1 cellular context compared by ENCODE assay signal in the genomic region with DNA sequence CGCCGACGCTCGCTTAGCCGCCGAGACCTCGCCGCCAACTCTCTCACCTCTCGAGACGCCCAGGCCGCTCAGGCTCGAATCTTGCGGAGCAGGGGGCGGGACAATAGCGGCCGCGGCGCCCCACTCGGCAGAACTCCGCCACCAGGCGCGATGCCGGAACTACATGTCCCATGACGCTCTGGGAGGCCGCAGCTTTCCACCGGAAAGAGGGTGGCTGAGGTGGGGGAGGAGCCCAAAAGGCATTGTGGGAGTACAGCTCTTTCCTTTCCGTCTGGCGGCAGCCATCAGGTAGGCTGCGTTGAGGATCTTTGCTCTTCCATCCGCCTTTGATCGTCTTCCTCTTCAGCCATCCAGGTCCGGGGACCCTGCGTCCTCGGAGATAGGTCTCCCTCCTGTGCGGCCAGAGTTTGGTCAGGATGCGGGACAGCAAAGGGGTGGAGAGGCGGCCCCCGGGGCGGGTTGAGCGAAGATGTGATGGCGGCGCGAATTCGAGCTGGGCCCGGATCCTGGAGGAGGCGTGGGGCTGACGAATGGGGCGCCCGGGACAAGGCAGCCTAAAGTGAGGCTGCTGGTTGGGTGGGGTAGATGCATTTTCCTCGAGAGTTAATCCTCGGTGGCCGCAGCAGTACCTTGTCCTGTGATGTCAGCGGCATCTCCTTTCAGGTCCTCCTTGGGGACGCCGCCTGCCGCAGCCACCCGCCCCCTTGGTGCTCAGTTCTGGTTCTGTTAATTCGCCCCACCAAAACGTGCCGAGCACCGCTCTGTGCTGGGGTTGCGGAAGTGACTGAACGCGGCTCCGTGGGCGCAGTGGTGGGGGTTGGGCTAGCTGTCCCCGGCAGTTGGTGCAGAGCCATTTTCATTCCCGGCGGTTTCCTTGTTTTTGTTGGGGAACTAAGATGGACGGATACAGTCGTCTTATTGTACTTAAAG.
TF ChIP-seq lines count a peak whose summit lies in the region.

A gene (minus strand): TSS at position 105 of the 930 bp plus-strand sequence. CDS start 6,086 bp downstream, outside the sequence.
A gene (plus strand): TSS at position 247 of the 930 bp plus-strand sequence. CDS start 728 bp downstream, outside the sequence.

TF ChIP-seq in HCT116, 20 proteins besides CTCF, POLR2A, EP300 and RAD21 (continued from another document):
- TF ChIP-seq, protein P1, sequence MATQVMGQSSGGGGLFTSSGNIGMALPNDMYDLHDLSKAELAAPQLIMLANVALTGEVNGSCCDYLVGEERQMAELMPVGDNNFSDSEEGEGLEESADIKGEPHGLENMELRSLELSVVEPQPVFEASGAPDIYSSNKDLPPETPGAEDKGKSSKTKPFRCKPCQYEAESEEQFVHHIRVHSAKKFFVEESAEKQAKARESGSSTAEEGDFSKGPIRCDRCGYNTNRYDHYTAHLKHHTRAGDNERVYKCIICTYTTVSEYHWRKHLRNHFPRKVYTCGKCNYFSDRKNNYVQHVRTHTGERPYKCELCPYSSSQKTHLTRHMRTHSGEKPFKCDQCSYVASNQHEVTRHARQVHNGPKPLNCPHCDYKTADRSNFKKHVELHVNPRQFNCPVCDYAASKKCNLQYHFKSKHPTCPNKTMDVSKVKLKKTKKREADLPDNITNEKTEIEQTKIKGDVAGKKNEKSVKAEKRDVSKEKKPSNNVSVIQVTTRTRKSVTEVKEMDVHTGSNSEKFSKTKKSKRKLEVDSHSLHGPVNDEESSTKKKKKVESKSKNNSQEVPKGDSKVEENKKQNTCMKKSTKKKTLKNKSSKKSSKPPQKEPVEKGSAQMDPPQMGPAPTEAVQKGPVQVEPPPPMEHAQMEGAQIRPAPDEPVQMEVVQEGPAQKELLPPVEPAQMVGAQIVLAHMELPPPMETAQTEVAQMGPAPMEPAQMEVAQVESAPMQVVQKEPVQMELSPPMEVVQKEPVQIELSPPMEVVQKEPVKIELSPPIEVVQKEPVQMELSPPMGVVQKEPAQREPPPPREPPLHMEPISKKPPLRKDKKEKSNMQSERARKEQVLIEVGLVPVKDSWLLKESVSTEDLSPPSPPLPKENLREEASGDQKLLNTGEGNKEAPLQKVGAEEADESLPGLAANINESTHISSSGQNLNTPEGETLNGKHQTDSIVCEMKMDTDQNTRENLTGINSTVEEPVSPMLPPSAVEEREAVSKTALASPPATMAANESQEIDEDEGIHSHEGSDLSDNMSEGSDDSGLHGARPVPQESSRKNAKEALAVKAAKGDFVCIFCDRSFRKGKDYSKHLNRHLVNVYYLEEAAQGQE (IDR thresholded peaks at IDR 0.05; ENCODE audit: low read depth), result no peak
- TF ChIP-seq SP1 (IDR thresholded peaks at IDR 0.05; ENCODE audit: low read depth) (peak; percentile 80), JUND (IDR thresholded peaks at IDR 0.05) (no peak), YY1 (IDR thresholded peaks at IDR 0.05; ENCODE audit: extremely low read depth, insufficient replicate concordance, low read depth, low read length) (peak; percentile 90), CBX3 (IDR thresholded peaks at IDR 0.05; ENCODE audit: low read depth) (0 out of 2 replicates have a peak, but pooled peaks have one; percentile 45), SRF (IDR thresholded peaks at IDR 0.05; ENCODE audit: low read depth) (no peak), ZFX (IDR thresholded peaks at IDR 0.05) (peak; percentile 61), SIN3A (IDR thresholded peaks at IDR 0.05; ENCODE audit: low read depth) (peak; percentile 98), ELF1 (IDR thresholded peaks at IDR 0.05; ENCODE audit: borderline replicate concordance, low read depth) (peak; percentile 21; the same call in 1 of the 2 replicates), TCF7L2 (IDR thresholded peaks at IDR 0.05; ENCODE audit: borderline replicate concordance, extremely low read depth, insufficient read depth, insufficient read length) (peak; percentile 71), EGR1 (IDR thresholded peaks at IDR 0.05; ENCODE audit: low read depth) (peak; percentile 62; the same call in 1 of the 2 replicates), FOSL1 (IDR thresholded peaks at IDR 0.05; ENCODE audit: low read depth) (no peak)
- TF ChIP-seq, protein P2, sequence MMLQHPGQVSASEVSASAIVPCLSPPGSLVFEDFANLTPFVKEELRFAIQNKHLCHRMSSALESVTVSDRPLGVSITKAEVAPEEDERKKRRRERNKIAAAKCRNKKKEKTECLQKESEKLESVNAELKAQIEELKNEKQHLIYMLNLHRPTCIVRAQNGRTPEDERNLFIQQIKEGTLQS (IDR thresholded peaks at IDR 0.05), result no peak
- TF ChIP-seq, protein P3, sequence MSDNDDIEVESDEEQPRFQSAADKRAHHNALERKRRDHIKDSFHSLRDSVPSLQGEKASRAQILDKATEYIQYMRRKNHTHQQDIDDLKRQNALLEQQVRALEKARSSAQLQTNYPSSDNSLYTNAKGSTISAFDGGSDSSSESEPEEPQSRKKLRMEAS (IDR thresholded peaks at IDR 0.05), result peak; percentile 94
